Comparison of ENCODE assay signal across 14 cellular contexts in genomic region chr1:18928406-18928805, GRCh38. TPM values are rescaled to one million over a fixed set of nuclear protein-coding genes. Genes with fewer than 3 reads are reported as not detected.
DNase-seq lines count a peak whose midpoint lies in the region; ATAC-seq and TF ChIP-seq lines count a peak whose summit lies in the region.
"Had no signal": no experiment of that assay in that cellular context is flagged by ENCODE, and none has a peak within 500 bp of the region (broad histone marks: within the 10 kb centered on the region; RNA-seq: fewer than 3 reads in every experiment).

No MANE protein-coding gene starts in this region.

- H3K4me1 ChIP-seq in ascending aorta (peaks cover 23 to 57% of the 10 kb centered on the region in 2 donors), skeletal muscle satellite cell (ENCODE audit: control insufficient read depth, insufficient read depth, low read length) (peaks cover 63% of the 10 kb centered on the region)
- H3K4me1 ChIP-seq: right lobe of liver had no signal

- peaks cover 93% of the 10 kb centered on the region for H3K4me1 Mint-ChIP-seq in activated CD4-positive, alpha-beta T cell treated with anti-CD3 and anti-CD28 coated beads for 36 hours

- DNase-seq in activated CD4-positive, alpha-beta T cell treated with anti-CD3 and anti-CD28 coated beads for 36 hours: no peak
- DNase-seq in activated CD4-positive, alpha-beta T cell treated with anti-CD3 and anti-CD28 coated beads for 4 hours: no peak
- DNase-seq in ascending aorta (ENCODE audit: low spot score in 2 of 2): no peak
- no peak for DNase-seq in iPS-NIHi11 (ENCODE audit: low spot score)
- no peak for DNase-seq in central memory CD4-positive, alpha-beta T cell
- no peak for DNase-seq in NCI-H1105 treated with DMSO at 0.1 percent for 48 hours (lab: John Stamatoyannopoulos, UW)
- DNase-seq: activated CD4-positive, CD25-positive, alpha-beta regulatory T cell; DMS53; dorsolateral prefrontal cortex; NCI-H1092; NCI-H510A; right lobe of liver had no signal

- H3K27ac Mint-ChIP-seq in activated CD4-positive, alpha-beta T cell treated with anti-CD3 and anti-CD28 coated beads for 36 hours: peak overlapping the region; percentile 99

- intact Hi-C loops in activated CD4-positive, alpha-beta T cell treated with anti-CD3 and anti-CD28 coated beads for 36 hours (cut with DNase I, micrococcal nuclease): loop anchor here in 1 of 2 experiments (10.0 kb wide), 1 partner anchor 1494 kb away; the partner anchor contains the start of gene RCC2
- intact Hi-C loops in ascending aorta (cut with DNase I): loop anchor here (10.0 kb wide), 1 partner anchor 386 kb away; the partner anchor contains the start of genes AKR7A2 and SLC66A1

- no peak overlapping the region for H3K4me3 ChIP-seq in ascending aorta
- no peak overlapping the region for H3K4me3 ChIP-seq in skeletal muscle satellite cell (ENCODE audit: low read length)
- H3K4me3 ChIP-seq: right lobe of liver had no signal

- peaks cover 9% of the 10 kb centered on the region for H3K36me3 Mint-ChIP-seq in activated CD4-positive, alpha-beta T cell treated with anti-CD3 and anti-CD28 coated beads for 36 hours (ENCODE audit: low read depth)

- no peak for TF ChIP-seq CTCF in ascending aorta (IDR thresholded peaks at IDR 0.05)

- H3K27me3 Mint-ChIP-seq in activated CD4-positive, alpha-beta T cell treated with anti-CD3 and anti-CD28 coated beads for 36 hours: no peaks in the 10 kb centered on the region

- peak overlapping the region; percentile 94 for H3K27ac ChIP-seq in KOPT-K1 (ENCODE audit: low read depth, low read length, poor library complexity, severe bottlenecking)
- H3K27ac ChIP-seq in ascending aorta: peak overlapping the region; percentile 95 to 97

- H3K36me3 ChIP-seq in KOPT-K1 (ENCODE audit: insufficient read depth, low read length) (no peaks in the 10 kb centered on the region), ascending aorta (no peaks in the 10 kb centered on the region), skeletal muscle satellite cell (ENCODE audit: insufficient read depth, low read length) (no peaks in the 10 kb centered on the region)
- H3K36me3 ChIP-seq: right lobe of liver had no signal

- peak overlapping the region; percentile 74 for H3K9ac ChIP-seq in skeletal muscle satellite cell (ENCODE audit: low read depth, low read length)

- H3K4me2 ChIP-seq in skeletal muscle satellite cell (ENCODE audit: low read length): no peak overlapping the region

- H3K27me3 ChIP-seq in ascending aorta: no peaks in the 10 kb centered on the region
- H3K27me3 ChIP-seq in skeletal muscle satellite cell (ENCODE audit: control insufficient read depth, insufficient read depth, low read length): no peaks in the 10 kb centered on the region
- H3K27me3 ChIP-seq: dorsolateral prefrontal cortex, right lobe of liver had no signal

- H3K9me3 Mint-ChIP-seq in activated CD4-positive, alpha-beta T cell treated with anti-CD3 and anti-CD28 coated beads for 36 hours (ENCODE audit: low read depth): peaks cover 2% of the 10 kb centered on the region

- peak overlapping the region; percentile 69 for H3K4me3 Mint-ChIP-seq in activated CD4-positive, alpha-beta T cell treated with anti-CD3 and anti-CD28 coated beads for 36 hours

- CTCF ChIA-PET in activated CD4-positive, alpha-beta T cell treated with anti-CD3 and anti-CD28 coated beads for 36 hours (lab: Charles Lee): interaction anchor here (0.6 to 8.2 kb wide), 5 partner anchors 12 to 221 kb away, joined by 3 to 66 read pairs (median 26); no protein-coding TSS in a partner anchor

- POLR2A ChIA-PET in activated CD4-positive, alpha-beta T cell treated with anti-CD3 and anti-CD28 coated beads for 36 hours (lab: Charles Lee): interaction anchor here (0.6 to 3.4 kb wide), 5 partner anchors 22 to 86 kb away, joined by 3 to 43 read pairs (median 16); partner anchors contain the start of genes ALDH4A1 and IFFO2

- H3K9me3 ChIP-seq in KOPT-K1 (ENCODE audit: insufficient read depth, low read length, poor library complexity, severe bottlenecking): no peaks in the 10 kb centered on the region
- H3K9me3 ChIP-seq in ascending aorta: no peaks in the 10 kb centered on the region
- H3K9me3 ChIP-seq in skeletal muscle satellite cell (replicated peaks; ENCODE audit: low read length): no peaks in the 10 kb centered on the region
- H3K9me3 ChIP-seq: right lobe of liver had no signal

- ATAC-seq in activated CD4-positive, alpha-beta T cell treated with anti-CD3 and anti-CD28 coated beads for 36 hours: no peak

RNA-seq across cellular contexts. Expression of gene ALDH4A1, which starts 26.1 kb away (rescaled TPM):
- 1 to 10 TPM; 4.4 to 5.8 TPM for total RNA-seq in activated CD4-positive, alpha-beta T cell treated with anti-CD3 and anti-CD28 coated beads for 36 hours
- total RNA-seq in ascending aorta: 16.6 TPM
- total RNA-seq in skeletal muscle satellite cell (2012; rRNA removed): 7.0 and 8.1 TPM in 2 replicates

RNA-seq across cellular contexts. Expression of gene IFFO2, which starts 28.1 kb away (rescaled TPM):
- total RNA-seq in activated CD4-positive, alpha-beta T cell treated with anti-CD3 and anti-CD28 coated beads for 36 hours: 10 to 100 TPM; 48.3 to 62.7 TPM
- total RNA-seq in ascending aorta: 131 TPM
- total RNA-seq in skeletal muscle satellite cell (2012; rRNA removed): 6.3 and 9.0 TPM in 2 replicates
